9 cellular contexts compared by ENCODE assay signal in genomic region chr4:2837110-2837903, GRCh38. TPM values are rescaled to one million over a fixed set of nuclear protein-coding genes. Genes with fewer than 3 reads are reported as not detected.
A peak's percentile ranks its signal among the peaks of the same experiment; 100 is the strongest.
DNase-seq lines count a peak whose midpoint lies in the region; ATAC-seq, FAIRE-seq and TF ChIP-seq lines count a peak whose summit lies in the region.
"Had no signal": no experiment of that assay in that cellular context is flagged by ENCODE, and none has a peak within 500 bp of the region (broad histone marks: within the 10 kb centered on the region; RNA-seq: fewer than 3 reads in every experiment).

No MANE protein-coding gene starts in this region.

- no TSS peak for BruUV-seq in GM12878 (replicated peaks; lab: Mats Ljungman, UMichigan)

- H2AFZ ChIP-seq in GM12878 (ENCODE audit: control insufficient read depth, low read depth, low read length): no peak overlapping the region

- TF ChIP-seq EP300 in GM12878 (IDR thresholded peaks at IDR 0.05; ENCODE audit: borderline replicate concordance in 1 of 2, control insufficient read depth in 1 of 2, low read depth in 2 of 2, low read length in 2 of 2): no peak

- H3K9me3 ChIP-seq in GM12878 (replicated peaks; ENCODE audit: control insufficient read depth, insufficient read depth, low read length) (no peaks in the 10 kb centered on the region), lower lobe of right lung (no peaks in the 10 kb centered on the region), tibial artery (no peaks in the 10 kb centered on the region)

- peak overlapping the region; percentile 6; the same call in 1 of the 2 replicates for H3K4me2 ChIP-seq in GM12878 (ENCODE audit: control insufficient read depth, insufficient read depth)

- H3K4me1 Mint-ChIP-seq in T-helper 2 cell treated with Interferon-gamma antibody and Interleukin-4, amounts not matched to agents 5 μg/mL and 100 μg/mL, for 36 hours (ENCODE audit: low read depth): peaks cover 41% of the 10 kb centered on the region

- H3K4me1 ChIP-seq in GM12878 (ENCODE audit: control insufficient read depth, insufficient read depth, low read length): peaks cover 36% of the 10 kb centered on the region
- H3K4me1 ChIP-seq in lower lobe of right lung: peaks cover 46% of the 10 kb centered on the region
- peaks cover 0 to 18% (median 11%) of the 10 kb centered on the region in 4 donors for H3K4me1 ChIP-seq in tibial artery

- RAD21 ChIA-PET in GM12878 (lab: Charles Lee; ENCODE audit: unreplicated experiment): no interaction called here

- POLR2A ChIA-PET in GM12878 (lab: Charles Lee): no interaction called here

- CTCF ChIA-PET in GM12878 (lab: Yijun Ruan, JAX): no interaction called here

- no peaks in the 10 kb centered on the region for H3K79me2 ChIP-seq in GM12878 (ENCODE audit: control insufficient read depth, insufficient read depth, low read length)

- TF ChIP-seq CTCF in GM12878 (IDR thresholded peaks at IDR 0.05 in 2 of 3, conservative IDR thresholded peaks at IDR 0.05 in 1 of 3; ENCODE audit: control insufficient read depth in 2 of 3, extremely low read depth in 1 of 3, insufficient read depth in 1 of 3, low read depth in 3 of 3, low read length in 3 of 3): no peak
- TF ChIP-seq CTCF in lower lobe of right lung (IDR thresholded peaks at IDR 0.05): no peak
- no peak for TF ChIP-seq CTCF in tibial artery (IDR thresholded peaks at IDR 0.05)

- H3K36me3 ChIP-seq in GM12878 (ENCODE audit: control insufficient read depth in 2 of 2, insufficient read depth in 2 of 2, low read length in 1 of 2) (peaks cover 9 to 11% of the 10 kb centered on the region in 2 experiments; a peak in 3 of 4 replicates), lower lobe of right lung (peaks cover 42% of the 10 kb centered on the region), tibial artery (peaks cover 0 to 28% (median 12%) of the 10 kb centered on the region in 3 donors)

- SMC1A ChIA-PET in GM12878 (lab: Charles Lee; ENCODE audit: uncharacterized antibody, unreplicated experiment): no interaction called here

- peaks cover 37% of the 10 kb centered on the region for H3K36me3 Mint-ChIP-seq in T-helper 2 cell treated with Interferon-gamma antibody and Interleukin-4, amounts not matched to agents 5 μg/mL and 100 μg/mL, for 36 hours (ENCODE audit: low read depth)

- H3K27me3 ChIP-seq in GM12878 (replicated peaks in 1 of 2; ENCODE audit: control insufficient read depth in 2 of 2, insufficient read depth in 2 of 2, low read length in 1 of 2) (no peaks in the 10 kb centered on the region), lower lobe of right lung (ENCODE audit: low read depth) (no peaks in the 10 kb centered on the region), tibial artery (no peaks in the 10 kb centered on the region)

- peak overlapping the region; percentile 96 for H3K27ac Mint-ChIP-seq in T-helper 2 cell treated with Interferon-gamma antibody and Interleukin-4, amounts not matched to agents 5 μg/mL and 100 μg/mL, for 36 hours

- H3K4me3 Mint-ChIP-seq in T-helper 2 cell treated with Interferon-gamma antibody and Interleukin-4, amounts not matched to agents 5 μg/mL and 100 μg/mL, for 36 hours: peak overlapping the region; percentile 90

- H4K20me1 ChIP-seq in GM12878 (ENCODE audit: control insufficient read depth, insufficient read depth): no peaks in the 10 kb centered on the region

- no peak overlapping the region for H3K9ac ChIP-seq in GM12878 (ENCODE audit: control insufficient read depth, insufficient read depth, low read length)

- intact Hi-C loops in GM12878 (cut with micrococcal nuclease; ENCODE audit: unreplicated experiment) (no loop called here), lower lobe of right lung (cut with DNase I) (no loop called here), tibial artery (cut with DNase I; ENCODE audit: low total_unique reads) (no loop called here)

- ATAC-seq in GM12878 (no peak), lower lobe of right lung (no peak)

- peaks cover 9% of the 10 kb centered on the region for H3K9me3 Mint-ChIP-seq in T-helper 2 cell treated with Interferon-gamma antibody and Interleukin-4, amounts not matched to agents 5 μg/mL and 100 μg/mL, for 36 hours

- DNase-seq in T-helper 2 cell treated with Interferon-gamma antibody and Interleukin-4, amounts not matched to agents 5 μg/mL and 100 μg/mL, for 36 hours (ENCODE audit: low spot score): no peak
- DNase-seq in T-helper 2 cell (no peak), GM12878 (ENCODE audit: low read depth, low spot score) (no peak), lower lobe of right lung (peak; percentile 43), tibial artery (peak in 1 of 2 donors; percentile 54), H54 (ENCODE audit: insufficient read length, low spot score) (no peak), NCI-H524 treated with DMSO at 0.1 percent for 48 hours (lab: John Stamatoyannopoulos, UW) (no peak), GF-D8 (lab: John Stamatoyannopoulos, UW) (no peak)

- TF ChIP-seq POLR2A in GM12878 (IDR thresholded peaks at IDR 0.05; ENCODE audit: low read depth, low read length) (peak; percentile 39; the same call in 1 of the 2 replicates), H54 (IDR thresholded peaks at IDR 0.05; ENCODE audit: low read depth, low read length) (no peak)

- H3K4me3 ChIP-seq in GM12878: no peak overlapping the region
- peak overlapping the region; percentile 31 for H3K4me3 ChIP-seq in lower lobe of right lung
- peak overlapping the region in 1 of 2 donors; percentile 30 for H3K4me3 ChIP-seq in tibial artery

- TF ChIP-seq RAD21 in GM12878 (IDR thresholded peaks at IDR 0.05; ENCODE audit: insufficient read depth, low read depth, low read length): no peak

- H3K27me3 Mint-ChIP-seq in T-helper 2 cell treated with Interferon-gamma antibody and Interleukin-4, amounts not matched to agents 5 μg/mL and 100 μg/mL, for 36 hours (ENCODE audit: low read depth): no peaks in the 10 kb centered on the region

- WGBS in GM12878 (ENCODE audit: insufficient coverage, insufficient replicate concordance, low lambda C conversion rate, missing lambda C conversion rate): 89% methylated on average over 20 of the region's 20 CpGs

- in situ Hi-C loops in GM12878 (cut with MboI): no loop called here

- FAIRE-seq in GM12878 (lab: Jason Lieb, UNC) (no peak), H54 (lab: Jason Lieb, UNC) (no peak)
- FAIRE-seq: A204.1 had no signal

- H3K27ac ChIP-seq in GM12878 (ENCODE audit: control insufficient read depth, insufficient read depth) (no peak overlapping the region), lower lobe of right lung (peak overlapping the region; percentile 79), tibial artery (peak overlapping the region; percentile 40 to 54)

TF ChIP-seq in GM12878, 131 proteins besides CTCF, POLR2A, EP300 and RAD21 (continues in another document):
- TF ChIP-seq POU2F2 (IDR thresholded peaks at IDR 0.05; ENCODE audit: borderline replicate concordance, low read depth, low read length) (no peak), SP1 (IDR thresholded peaks at IDR 0.05; ENCODE audit: low read depth, low read length) (no peak)

RNA-seq across cellular contexts. Expression of gene ADD1, which starts 6.3 kb away (rescaled TPM):
- total RNA-seq in GM12878 (2013; cell fraction: nucleolus; rRNA removed): 321 and 355 TPM in 2 replicates
- 128 and 136 TPM in 2 replicates for total RNA-seq in GM12878 (2014; rRNA removed)
- 65.6 and 70.1 TPM in 2 replicates for total RNA-seq in GM12878 (2014; rRNA removed; fragmentation: Illumina TruSeq; extraction: Trizol)
- total RNA-seq in GM12878 (2021): 182 and 183 TPM in 2 replicates
- 61.6 TPM for polyA plus RNA-seq in GM12878 (2011; ENCODE audit: low read depth)
- polyA plus RNA-seq in GM12878 (2011; rRNA removed): 75.4 and 93.5 TPM in 2 replicates
- polyA plus RNA-seq in GM12878 (2011; cell fraction: cytosol; rRNA removed): 103 and 152 TPM in 2 replicates
- 199 and 226 TPM in 2 replicates for polyA plus RNA-seq in GM12878 (2011; cell fraction: nucleus; rRNA removed)
- polyA plus RNA-seq in GM12878 (2012): 119 and 148 TPM in 2 replicates
- 97.2 and 107 TPM in 2 replicates for polyA plus RNA-seq in GM12878 (2014; fragmentation: Illumina TruSeq; extraction: Trizol)
- 10 to 100 TPM; 21.6 to 50.2 TPM for polyA plus RNA-seq in GM12878 (2014; fragmentation: Nextera tagmentation; extraction: Ambion mirVana)
- 113 and 126 TPM in 2 replicates for polyA plus RNA-seq in GM12878 (2014; rRNA removed)
- 100 to 1,000 TPM; 113 to 116 TPM for polyA plus RNA-seq in GM12878 (2016; fragmentation: Nextera tagmentation; extraction: Ambion mirVana)
- 79.6 and 95.6 TPM in 2 replicates for polyA minus RNA-seq in GM12878 (2011; rRNA and poly(A)+ RNA removed)
- 36.4 and 43.2 TPM in 2 replicates for polyA minus RNA-seq in GM12878 (2011; cell fraction: cytosol; rRNA and poly(A)+ RNA removed)
- 57.1 and 78.0 TPM in 2 replicates for polyA minus RNA-seq in GM12878 (2011; cell fraction: nucleus; rRNA and poly(A)+ RNA removed)
- total RNA-seq in lower lobe of right lung: 279 TPM

RNA-seq across cellular contexts. Expression of gene SH3BP2, which starts 44.4 kb away (rescaled TPM):
- 275 and 349 TPM in 2 replicates for total RNA-seq in GM12878 (2013; cell fraction: nucleolus; rRNA removed)
- total RNA-seq in GM12878 (2014; rRNA removed) (35.5 and 40.9 TPM in 2 replicates), GM12878 (2014; rRNA removed; fragmentation: Illumina TruSeq; extraction: Trizol) (17.5 and 19.0 TPM in 2 replicates), GM12878 (2021) (51.1 and 61.8 TPM in 2 replicates), lower lobe of right lung (102 TPM)
- polyA plus RNA-seq in GM12878 (2011; ENCODE audit: low read depth): 9.0 TPM
- polyA plus RNA-seq in GM12878 (2011; rRNA removed) (18.0 and 37.1 TPM in 2 replicates), GM12878 (2014; fragmentation: Illumina TruSeq; extraction: Trizol) (7.8 and 18.3 TPM in 2 replicates), GM12878 (2014; fragmentation: Nextera tagmentation; extraction: Ambion mirVana) (1 to 10 TPM; 1.1 TPM), GM12878 (2014; rRNA removed) (54.7 and 57.8 TPM in 2 replicates), GM12878 (2016; fragmentation: Nextera tagmentation; extraction: Ambion mirVana) (10 to 100 TPM; 23.0 to 24.8 TPM)
- polyA plus RNA-seq in GM12878 (2011; cell fraction: cytosol; rRNA removed): 35.7 and 42.6 TPM in 2 replicates
- 270 and 290 TPM in 2 replicates for polyA plus RNA-seq in GM12878 (2011; cell fraction: nucleus; rRNA removed)
- polyA plus RNA-seq in GM12878 (2012): 30.0 and 35.3 TPM in 2 replicates
- polyA minus RNA-seq in GM12878 (2011; rRNA and poly(A)+ RNA removed): 72.7 and 138 TPM in 2 replicates
- 8.9 and 18.7 TPM in 2 replicates for polyA minus RNA-seq in GM12878 (2011; cell fraction: cytosol; rRNA and poly(A)+ RNA removed)
- 47.3 and 86.5 TPM in 2 replicates for polyA minus RNA-seq in GM12878 (2011; cell fraction: nucleus; rRNA and poly(A)+ RNA removed)
